10 cellular contexts compared by ENCODE assay signal in the genomic region with DNA sequence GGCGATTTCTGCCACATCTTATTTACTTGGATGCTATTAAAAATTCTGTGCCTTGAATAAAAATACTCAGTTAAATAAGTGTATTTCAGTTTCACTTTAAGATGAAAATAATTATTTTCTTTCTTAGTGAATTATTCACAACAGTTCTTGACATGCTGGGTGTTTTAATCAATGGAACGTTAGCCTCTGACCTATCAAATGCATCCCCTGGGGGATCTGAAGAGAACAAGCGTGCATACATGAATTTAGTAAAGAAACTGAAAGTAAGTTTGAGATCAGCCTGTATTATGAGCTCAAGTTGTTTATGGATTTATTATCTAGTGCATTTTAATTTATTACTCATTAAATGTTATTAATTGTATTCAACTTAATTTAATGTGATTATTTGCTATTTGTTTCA. TPM values are rescaled to one million over a fixed set of nuclear protein-coding genes. Genes with fewer than 3 reads are reported as not detected.
DNase-seq lines count a peak whose midpoint lies in the region; ATAC-seq and TF ChIP-seq lines count a peak whose summit lies in the region.
"Had no signal": no experiment of that assay in that cellular context is flagged by ENCODE, and none has a peak within 500 bp of the region (broad histone marks: within the 10 kb centered on the region; RNA-seq: fewer than 3 reads in every experiment).

No MANE protein-coding gene starts in this region.

- H3K4me1 ChIP-seq in OCI-LY7 (ENCODE audit: insufficient read depth, low read length, poor library complexity, severe bottlenecking) = peaks cover 39% of the 10 kb centered on the region

- POLR2A ChIA-PET in OCI-LY7 (lab: Charles Lee) = interaction anchor here (1.0 to 4.5 kb wide), 2 partner anchors 14 to 29 kb away, joined by 3 to 33 read pairs; no protein-coding TSS in a partner anchor
- POLR2A ChIA-PET in GM10248 (lab: Yijun Ruan, JAX) = no interaction called here

- H3K79me2 ChIP-seq in OCI-LY7 (ENCODE audit: insufficient read depth, low read depth, low read length) = no peaks in the 10 kb centered on the region

- DNase-seq in OCI-LY7 (ENCODE audit: low spot score) (peak; percentile 47), renal cortical epithelial cell (ENCODE audit: low read depth) (peak; percentile 28), GM19240 (ENCODE audit: insufficient read length, low spot score) (no peak), amniotic stem cell (lab: John Stamatoyannopoulos, UW) (no peak), NCI-H2081 treated with DMSO at 0.1 percent for 48 hours (lab: John Stamatoyannopoulos, UW) (no peak), GM10248 (ENCODE audit: extremely low spot score) (no peak)
- DNase-seq: brain microvascular endothelial cell had no signal

- CTCF ChIA-PET in OCI-LY7 (lab: Charles Lee; ENCODE audit: unreplicated experiment) (no interaction called here), GM10248 (lab: Yijun Ruan, JAX) (interaction anchor here (0.8 to 1.5 kb wide), 3 partner anchors 11 to 26 kb away, joined by 3 to 5 read pairs (median 4); no protein-coding TSS in a partner anchor)

- H3K27ac ChIP-seq in OCI-LY7 (ENCODE audit: low read depth, low read length, poor library complexity, severe bottlenecking) = peak overlapping the region; percentile 73
- H3K27ac ChIP-seq: brain microvascular endothelial cell had no signal

- ATAC-seq in GM19025 (IDR thresholded peaks at IDR 0.05; ENCODE audit: low read depth, unreplicated experiment) = peak; percentile 43
- ATAC-seq in HG02610 (IDR thresholded peaks at IDR 0.05; ENCODE audit: unreplicated experiment) = peak; percentile 47

- H3K36me3 ChIP-seq in OCI-LY7 (ENCODE audit: insufficient read depth, low read length) = peaks cover 15% of the 10 kb centered on the region
- H3K36me3 ChIP-seq: brain microvascular endothelial cell had no signal

- H3K9me3 ChIP-seq in OCI-LY7 (ENCODE audit: low read length) = no peaks in the 10 kb centered on the region

- H3K4me2 ChIP-seq in OCI-LY7 (ENCODE audit: low read length) = peak overlapping the region; percentile 72

- BruUV-seq in OCI-LY7 (replicated peaks; lab: Mats Ljungman, UMichigan) = no TSS peak

- no peaks in the 10 kb centered on the region for H3K9me2 ChIP-seq in OCI-LY7 (ENCODE audit: insufficient read depth, low read length)

- intact Hi-C loops in OCI-LY7 (cut with micrococcal nuclease; ENCODE audit: unreplicated experiment) = loop anchor here (5.0 kb wide), 1 partner anchor 43 kb away; no protein-coding TSS in a partner anchor

- TF ChIP-seq CTCF in OCI-LY7 (conservative IDR thresholded peaks at IDR 0.05; ENCODE audit: low read length) = no peak
- no peak for TF ChIP-seq CTCF in GM10248 (IDR thresholded peaks at IDR 0.05; ENCODE audit: control extremely low read depth, extremely low read depth, low read depth, missing control alignments)

- H3K4me3 ChIP-seq in OCI-LY7 (ENCODE audit: low read depth, low read length, poor library complexity, severe bottlenecking) = peak overlapping the region; percentile 50

- peak overlapping the region; percentile 79; the same call in 1 of the 2 replicates for H2AFZ ChIP-seq in OCI-LY7 (ENCODE audit: low read length)

- H4K20me1 ChIP-seq in OCI-LY7 (ENCODE audit: insufficient read depth, low read length) = no peaks in the 10 kb centered on the region

RNA-seq across cellular contexts. Expression of a gene that starts 0.6 kb away (rescaled TPM):
- 0.19 TPM in 1 of 2 replicates, not detected in the other for total RNA-seq in OCI-LY7 (2014; rRNA removed; shearing (Covaris generic))
- 0.28 TPM in 1 of 2 replicates, not detected in the other for total RNA-seq in OCI-LY7 (2022)
- not detected in 2 replicates for total RNA-seq in renal cortical epithelial cell
- total RNA-seq: MCF 10A had no signal

RNA-seq across cellular contexts. Expression of a gene that starts 54.6 kb away (rescaled TPM):
- total RNA-seq in OCI-LY7 (2014; rRNA removed; shearing (Covaris generic)) = not detected in 2 replicates
- total RNA-seq in OCI-LY7 (2022) (not detected in 2 replicates), renal cortical epithelial cell (not detected in 2 replicates)
- total RNA-seq: MCF 10A had no signal

Comparison
In these comparisons a context has a peak if more than half of its experiments do, and no peak if none do; other contexts are left out.
1. DNase-seq: peak in OCI-LY7 (single experiment) and renal cortical epithelial cell (single experiment); none in GM19240 (single experiment), amniotic stem cell (single experiment), NCI-H2081 treated with DMSO at 0.1 percent for 48 hours (single experiment) and GM10248 (single experiment).